In genomic region chrX:24151513-24151912, GRCh38 we compare ENCODE assay signal across 8 cellular contexts. TPM values are rescaled to one million over a fixed set of nuclear protein-coding genes. Genes with fewer than 3 reads are reported as not detected.
DNase-seq lines count a peak whose midpoint lies in the region; ATAC-seq and TF ChIP-seq lines count a peak whose summit lies in the region.

No MANE protein-coding gene starts in this region.

- H3K27ac ChIP-seq in skeletal muscle tissue (ENCODE audit: low read depth, low read length): peak overlapping the region; percentile 16

- POLR2A ChIA-PET in T-cell (lab: Charles Lee): no interaction called here

- peaks cover 9% of the 10 kb centered on the region for H3K36me3 Mint-ChIP-seq in T-cell

- H3K27me3 ChIP-seq in H7 (ENCODE audit: control insufficient read depth, insufficient read depth, low read length) (no peaks in the 10 kb centered on the region), skeletal muscle tissue (ENCODE audit: control insufficient read depth in 3 of 3, insufficient read depth in 3 of 3, low read length in 3 of 3) (no peaks in the 10 kb centered on the region)

- H3K27ac Mint-ChIP-seq in T-cell: peak overlapping the region; percentile 91 to 92

- DNase-seq in H7 (no peak), T-cell (no peak), fibroblast of villous mesenchyme (ENCODE audit: low read depth) (no peak), NCI-H1436 treated with DMSO at 0.1 percent for 48 hours (lab: John Stamatoyannopoulos, UW) (no peak), NOMO-1 (lab: John Stamatoyannopoulos, UW; ENCODE audit: unreplicated experiment in 2 of 2) (no peak), NCI-H2227 treated with DMSO at 0.1 percent for 48 hours (lab: John Stamatoyannopoulos, UW) (no peak)

- ATAC-seq in T-cell (replicated peaks in 1 of 4): no peak
- ATAC-seq in HG03095 (IDR thresholded peaks at IDR 0.05; ENCODE audit: unreplicated experiment): no peak

- H3K9ac ChIP-seq in skeletal muscle tissue (ENCODE audit: low read depth in 1 of 3, low read length in 3 of 3): peak overlapping the region; percentile 86 to 89 (median 89)

- no peaks in the 10 kb centered on the region for H3K27me3 Mint-ChIP-seq in T-cell

- peaks cover 70 to 81% (median 75%) of the 10 kb centered on the region in 3 donors for H3K4me1 Mint-ChIP-seq in T-cell

- peak overlapping the region; percentile 88 to 94 (median 92) for H3K4me3 Mint-ChIP-seq in T-cell

- H3K9me3 ChIP-seq in skeletal muscle tissue (ENCODE audit: control insufficient read depth in 3 of 3, low read length in 3 of 3): no peaks in the 10 kb centered on the region

- H3K36me3 ChIP-seq in H7 (replicated peaks; ENCODE audit: control insufficient read depth, insufficient read depth, low read length): no peaks in the 10 kb centered on the region
- no peaks in the 10 kb centered on the region for H3K36me3 ChIP-seq in skeletal muscle tissue (ENCODE audit: control insufficient read depth in 3 of 3, insufficient read depth in 3 of 3, low read length in 3 of 3)

- H3K4me3 ChIP-seq in H7 (ENCODE audit: insufficient read depth, low read depth, low read length): peak overlapping the region; percentile 78
- peak overlapping the region; percentile 83 for H3K4me3 ChIP-seq in fibroblast of villous mesenchyme (ENCODE audit: low read depth, low read length)
- H3K4me3 ChIP-seq in skeletal muscle tissue (ENCODE audit: low read length in 3 of 3): peak overlapping the region; percentile 75 to 90 (median 79)

- H3K9me3 Mint-ChIP-seq in T-cell: no peaks in the 10 kb centered on the region

- H3K4me1 ChIP-seq in skeletal muscle tissue (ENCODE audit: control insufficient read depth in 3 of 3, insufficient read depth in 3 of 3, low read length in 3 of 3): peaks cover 24 to 51% (median 24%) of the 10 kb centered on the region in 3 donors

- no peak for TF ChIP-seq CTCF in fibroblast of villous mesenchyme (IDR thresholded peaks at IDR 0.05; ENCODE audit: insufficient read depth, low read depth, low read length)

- CTCF ChIA-PET in T-cell (lab: Charles Lee): interaction anchor here in 1 of 2 donors (0.8 kb wide), 1 partner anchor 355 kb away, joined by 3 read pairs; no protein-coding TSS in a partner anchor

RNA-seq across cellular contexts. Expression of gene ZFX, which starts 2.0 kb away (rescaled TPM):
- 16.6 and 21.1 TPM in 2 replicates for total RNA-seq in H7 (2014; rRNA removed; shearing (Covaris generic))
- 10 to 100 TPM; 52.5 to 95.3 (median 66.5) TPM for total RNA-seq in T-cell
- total RNA-seq in fibroblast of villous mesenchyme: 66.4 and 82.5 TPM in 2 replicates
- total RNA-seq in skeletal muscle tissue: 29.7 TPM
